Comparison of ENCODE assay signal across 1 cellular context in genomic region chr6:87407896-87408720, GRCh38.
TF ChIP-seq lines count a peak whose summit lies in the region.

Gene CFAP206 (plus strand): TSS chr6:87407972. CDS start chr6:87409840, 1,868 bp downstream.

TF ChIP-seq in HEK293, 187 proteins besides CTCF, POLR2A, EP300 and RAD21 (continued from another document and continues in another):
- TF ChIP-seq PRDM10 (tag by site-specific recombination; IDR thresholded peaks at IDR 0.05) (peak; percentile 71), GLI2 (tag by site-specific recombination; IDR thresholded peaks at IDR 0.05; ENCODE audit: borderline replicate concordance, low read depth) (no peak), ZNF843 (tag by site-specific recombination; IDR thresholded peaks at IDR 0.05) (peak; percentile 69), ZNF449 (tag by site-specific recombination; IDR thresholded peaks at IDR 0.05) (peak; percentile 97), ZNF777 (tag by site-specific recombination; IDR thresholded peaks at IDR 0.05; ENCODE audit: borderline replicate concordance) (peak; percentile 93; the same call in 1 of the 2 replicates), SP7 (tag by site-specific recombination; IDR thresholded peaks at IDR 0.05) (peak; percentile 77), ZNF324 (tag by site-specific recombination; IDR thresholded peaks at IDR 0.05) (peak; percentile 22; the same call in 1 of the 2 replicates), ZBTB1 (tag by site-specific recombination; IDR thresholded peaks at IDR 0.05) (no peak), ZNF16 (tag by site-specific recombination; IDR thresholded peaks at IDR 0.05; ENCODE audit: low read depth) (no peak), ZNF10 (tag by site-specific recombination; IDR thresholded peaks at IDR 0.05) (no peak; the same call in 1 of the 2 replicates), ZNF350 (tag by site-specific recombination; IDR thresholded peaks at IDR 0.05) (no peak), ZNF184 (tag by site-specific recombination; IDR thresholded peaks at IDR 0.05) (no peak), ZBTB48 (tag by site-specific recombination; IDR thresholded peaks at IDR 0.05) (0 out of 2 replicates have a peak, but pooled peaks have one; percentile 63), ZBTB20 (tag by site-specific recombination; IDR thresholded peaks at IDR 0.05) (peak; percentile 90), HOXD13 (CRISPR knock-in tag; IDR thresholded peaks at IDR 0.05; ENCODE audit: borderline replicate concordance) (no peak), SCRT1 (tag by site-specific recombination; IDR thresholded peaks at IDR 0.05; ENCODE audit: borderline replicate concordance) (no peak), ZNF146 (tag by site-specific recombination; IDR thresholded peaks at IDR 0.05) (no peak), HOXC10 (CRISPR knock-in tag; IDR thresholded peaks at IDR 0.05) (no peak), KLF16 (tag by site-specific recombination; IDR thresholded peaks at IDR 0.05) (peak; percentile 37), ZNF513 (tag by site-specific recombination; IDR thresholded peaks at IDR 0.05) (no peak), ZNF157 (tag by site-specific recombination; IDR thresholded peaks at IDR 0.05) (no peak), ZNF837 (tag by site-specific recombination; IDR thresholded peaks at IDR 0.05) (no peak), ZIC2 (tag by site-specific recombination; IDR thresholded peaks at IDR 0.05) (peak; percentile 56; the same call in 1 of the 2 replicates), GLIS2 (tag by site-specific recombination; IDR thresholded peaks at IDR 0.05) (peak; percentile 62), ZNF596 (tag by site-specific recombination; IDR thresholded peaks at IDR 0.05) (no peak), SCRT2 (tag by site-specific recombination; IDR thresholded peaks at IDR 0.05) (no peak), BCL6B (tag by site-specific recombination; IDR thresholded peaks at IDR 0.05) (no peak), ZNF600 (tag by site-specific recombination; IDR thresholded peaks at IDR 0.05) (peak; percentile 97), ZNF398 (tag by site-specific recombination; IDR thresholded peaks at IDR 0.05) (no peak), ZBTB8A (tag by site-specific recombination; IDR thresholded peaks at IDR 0.05) (peak; percentile 94), ZSCAN23 (tag by site-specific recombination; IDR thresholded peaks at IDR 0.05) (0 out of 2 replicates have a peak, but pooled peaks have one; percentile 30), BCL11A (tag by site-specific recombination; IDR thresholded peaks at IDR 0.05; ENCODE audit: low read depth) (0 out of 2 replicates have a peak, but pooled peaks have one; percentile 39), PRDM1 (tag by site-specific recombination; IDR thresholded peaks at IDR 0.05) (no peak), GFI1B (tag by site-specific recombination; IDR thresholded peaks at IDR 0.05) (no peak), KLF8 (tag by site-specific recombination; IDR thresholded peaks at IDR 0.05) (peak; percentile 48; the same call in 1 of the 2 replicates), ZNF391 (tag by site-specific recombination; IDR thresholded peaks at IDR 0.05; ENCODE audit: borderline replicate concordance, low read depth) (no peak), ZNF510 (tag by site-specific recombination; IDR thresholded peaks at IDR 0.05; ENCODE audit: insufficient replicate concordance) (no peak), ZNF514 (tag by site-specific recombination; IDR thresholded peaks at IDR 0.05) (no peak), PATZ1 (tag by site-specific recombination; IDR thresholded peaks at IDR 0.05) (peak; percentile 71), ZSCAN16 (tag by site-specific recombination; IDR thresholded peaks at IDR 0.05) (no peak), ZNF660 (tag by site-specific recombination; IDR thresholded peaks at IDR 0.05) (peak; percentile 48; the same call in 1 of the 2 replicates), ZNF626 (tag by site-specific recombination; IDR thresholded peaks at IDR 0.05) (no peak), ZNF623 (tag by site-specific recombination; IDR thresholded peaks at IDR 0.05) (no peak; the same call in 1 of the 2 replicates), ZNF394 (tag by site-specific recombination; IDR thresholded peaks at IDR 0.05; ENCODE audit: borderline replicate concordance) (peak; percentile 40; the same call in 1 of the 2 replicates), ZNF274 (IDR thresholded peaks at IDR 0.05; ENCODE audit: low read length) (no peak), ZNF274 (tag by site-specific recombination; IDR thresholded peaks at IDR 0.05; ENCODE audit: borderline replicate concordance) (no peak), ZNF19 (tag by site-specific recombination; IDR thresholded peaks at IDR 0.05; ENCODE audit: low read depth) (no peak), AEBP2 (tag by site-specific recombination; IDR thresholded peaks at IDR 0.05; ENCODE audit: borderline replicate concordance) (no peak), ZNF521 (tag by site-specific recombination; IDR thresholded peaks at IDR 0.05) (no peak), ZNF214 (tag by site-specific recombination; IDR thresholded peaks at IDR 0.05; ENCODE audit: borderline replicate concordance) (no peak)
